In the genomic region with DNA sequence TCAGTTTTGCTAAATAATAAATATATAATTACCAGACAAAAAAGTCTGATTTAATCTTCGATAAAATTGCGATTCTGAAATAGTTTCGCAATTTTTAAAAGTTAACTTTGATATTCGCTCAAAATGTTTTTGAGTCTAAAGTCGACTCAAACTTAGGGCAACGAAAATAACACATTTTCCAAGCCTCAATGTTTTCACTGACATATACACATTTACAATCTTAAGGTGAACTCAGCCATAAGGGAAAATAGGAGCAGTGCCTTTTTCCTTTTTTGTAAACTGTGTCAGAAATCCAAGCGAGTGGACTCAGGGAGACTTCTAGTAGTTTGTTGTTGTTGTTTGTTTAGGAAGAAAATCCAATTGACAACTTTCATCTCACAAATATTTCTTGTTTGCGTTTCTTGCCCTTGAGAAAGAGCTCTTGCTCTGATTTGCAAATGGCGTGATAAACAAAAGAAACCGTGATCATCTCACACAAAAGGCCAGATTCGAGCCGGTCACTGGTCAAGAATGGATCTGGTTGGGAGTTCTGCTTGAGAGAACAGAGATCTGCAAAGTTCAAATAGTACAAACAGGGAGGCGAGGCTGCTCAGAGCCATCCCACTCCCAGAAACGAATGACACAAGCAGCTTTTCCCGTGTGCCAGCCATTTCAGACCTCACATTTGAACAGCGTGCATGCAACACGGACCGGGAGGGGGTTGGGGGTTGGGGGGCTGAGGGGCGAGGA, we compare ENCODE assay signal across 10 cellular contexts. TPM values are rescaled to one million over a fixed set of nuclear protein-coding genes. Genes with fewer than 3 reads are reported as not detected.
DNase-seq lines count a peak whose midpoint lies in the region; ATAC-seq lines count a peak whose summit lies in the region.
"Had no signal": no experiment of that assay in that cellular context is flagged by ENCODE, and none has a peak within 500 bp of the region (broad histone marks: within the 10 kb centered on the region; RNA-seq: fewer than 3 reads in every experiment).

No MANE protein-coding gene starts in this region.

- in situ Hi-C loops in HAP-1 (cut with MboI; ENCODE audit: low sequenced_read_pairs) = loop anchor here (5.0 to 10.0 kb wide), 2 partner anchors 115 to 237 kb away; no protein-coding TSS in a partner anchor

- peaks cover 33% of the 10 kb centered on the region for H3K4me1 ChIP-seq in CD4-positive, CD25-positive, alpha-beta regulatory T cell (ENCODE audit: control insufficient read depth, insufficient read depth, low read length, poor library complexity, severe bottlenecking)
- peaks cover 38% of the 10 kb centered on the region for H3K4me1 ChIP-seq in HAP-1

- peaks cover 12 to 37% (median 22%) of the 10 kb centered on the region in 4 donors for H3K4me1 Mint-ChIP-seq in CD4-positive, CD25-positive, alpha-beta regulatory T cell
- H3K4me1 Mint-ChIP-seq in activated T-cell treated with anti-CD3 and anti-CD28 coated beads, Interleukin-2, amount 50 U/mL, for 72 hours (ENCODE audit: low read depth) = peaks cover 26% of the 10 kb centered on the region

- no peaks in the 10 kb centered on the region for H3K36me3 Mint-ChIP-seq in CD4-positive, CD25-positive, alpha-beta regulatory T cell
- H3K36me3 Mint-ChIP-seq in activated T-cell treated with anti-CD3 and anti-CD28 coated beads, Interleukin-2, amount 50 U/mL, for 72 hours (ENCODE audit: insufficient read depth in 2 of 2) = peaks cover 2 to 3% of the 10 kb centered on the region in 2 donors

- peaks cover 80% of the 10 kb centered on the region for H3K27me3 Mint-ChIP-seq in CD4-positive, CD25-positive, alpha-beta regulatory T cell
- peaks cover 75% of the 10 kb centered on the region for H3K27me3 Mint-ChIP-seq in activated T-cell treated with anti-CD3 and anti-CD28 coated beads, Interleukin-2, amount 50 U/mL, for 72 hours (ENCODE audit: low read depth)

- no peak overlapping the region for H3K4me3 ChIP-seq in CD4-positive, CD25-positive, alpha-beta regulatory T cell (ENCODE audit: low read depth, low read length)
- peak overlapping the region; percentile 50 for H3K4me3 ChIP-seq in HAP-1

- H3K4me3 Mint-ChIP-seq in CD4-positive, CD25-positive, alpha-beta regulatory T cell = peak overlapping the region; percentile 1 to 79 (median 64)
- peak overlapping the region; percentile 61 to 63 for H3K4me3 Mint-ChIP-seq in activated T-cell treated with anti-CD3 and anti-CD28 coated beads, Interleukin-2, amount 50 U/mL, for 72 hours

- no peak for ATAC-seq in CD4-positive, CD25-positive, alpha-beta regulatory T cell (ENCODE audit: low read depth in 2 of 2)
- ATAC-seq in activated T-cell treated with anti-CD3 and anti-CD28 coated beads, Interleukin-2, amount 50 U/mL, for 72 hours (replicated peaks in 1 of 2) = no peak
- no peak for ATAC-seq in GM21423 (IDR thresholded peaks at IDR 0.05; ENCODE audit: unreplicated experiment)

- peaks cover 55% of the 10 kb centered on the region for H3K27me3 ChIP-seq in CD4-positive, CD25-positive, alpha-beta regulatory T cell (ENCODE audit: control insufficient read depth, insufficient read depth, low read length)
- H3K27me3 ChIP-seq in HAP-1 (ENCODE audit: low read depth) = no peaks in the 10 kb centered on the region

- no peak overlapping the region for H3K27ac Mint-ChIP-seq in CD4-positive, CD25-positive, alpha-beta regulatory T cell
- no peak overlapping the region for H3K27ac Mint-ChIP-seq in activated T-cell treated with anti-CD3 and anti-CD28 coated beads, Interleukin-2, amount 50 U/mL, for 72 hours

- no peak overlapping the region for H3K27ac ChIP-seq in CD4-positive, CD25-positive, alpha-beta regulatory T cell (ENCODE audit: insufficient read depth, low read length, poor library complexity, severe bottlenecking)

- peaks cover 0 to 7% of the 10 kb centered on the region in 2 experiments for H3K9me3 ChIP-seq in CD4-positive, CD25-positive, alpha-beta regulatory T cell (ENCODE audit: control insufficient read depth in 2 of 2, low read length in 2 of 2)
- no peaks in the 10 kb centered on the region for H3K9me3 ChIP-seq in HAP-1

- H3K36me3 ChIP-seq in CD4-positive, CD25-positive, alpha-beta regulatory T cell (ENCODE audit: control insufficient read depth, insufficient read depth, low read length) = no peaks in the 10 kb centered on the region
- no peaks in the 10 kb centered on the region; the same call in 1 of the 2 replicates for H3K36me3 ChIP-seq in HAP-1 (replicated peaks)

- peaks cover 0 to 7% (median 1%) of the 10 kb centered on the region in 7 donors for H3K9me3 Mint-ChIP-seq in CD4-positive, CD25-positive, alpha-beta regulatory T cell
- H3K9me3 Mint-ChIP-seq in activated T-cell treated with anti-CD3 and anti-CD28 coated beads, Interleukin-2, amount 50 U/mL, for 72 hours = no peaks in the 10 kb centered on the region

- DNase-seq in CD4-positive, CD25-positive, alpha-beta regulatory T cell = no peak
- DNase-seq in HAP-1 (ENCODE audit: low spot score in 2 of 2) (peak; percentile 58 to 70), left kidney (ENCODE audit: low read depth, low spot score) (peak; percentile 48), HCEC 1CT (no peak), NCI-H187 treated with DMSO at 0.1 percent for 48 hours (lab: John Stamatoyannopoulos, UW) (no peak)
- DNase-seq in activated T-cell treated with anti-CD3 and anti-CD28 coated beads, Interleukin-2, amount 50 U/mL, for 72 hours = no peak
- DNase-seq in activated CD4-positive, CD25-positive, alpha-beta regulatory T cell (lab: John Stamatoyannopoulos, UW) = no peak
- DNase-seq: stimulated activated CD4-positive, alpha-beta T cell treated with anti-CD3 and anti-CD28 coated beads, Interleukin-4, amount 100 ng/mL, for 1 hour had no signal

RNA-seq across cellular contexts. Expression of a gene that starts 2.1 kb away (rescaled TPM):
- not detected for total RNA-seq in CD4-positive, CD25-positive, alpha-beta regulatory T cell
- not detected for polyA plus RNA-seq in CD4-positive, CD25-positive, alpha-beta regulatory T cell
- not detected for total RNA-seq in activated T-cell treated with anti-CD3 and anti-CD28 coated beads, Interleukin-2, amount 50 U/mL, for 72 hours
- total RNA-seq: mononuclear cell had no signal

Comparison
In these comparisons a context has a peak if more than half of its experiments do, and no peak if none do; other contexts are left out.
1. DNase-seq: peak in HAP-1 (2 of 2) and left kidney (single experiment); none in CD4-positive, CD25-positive, alpha-beta regulatory T cell (0 of 3), activated T-cell treated with anti-CD3 and anti-CD28 coated beads, Interleukin-2, amount 50 U/mL, for 72 hours (0 of 2), HCEC 1CT (single experiment), NCI-H187 treated with DMSO at 0.1 percent for 48 hours (single experiment) and activated CD4-positive, CD25-positive, alpha-beta regulatory T cell (0 of 4).